ENCODE assay signal across 26 cellular contexts in genomic region chr6:151275121-151275520, GRCh38.
"Had no signal": no experiment of that assay in that cellular context is flagged by ENCODE, and none has a peak within 500 bp of the region (broad histone marks: within the 10 kb centered on the region; RNA-seq: fewer than 3 reads in every experiment).

No MANE protein-coding gene starts in this region.

- H3K4me1 Mint-ChIP-seq: activated B cell treated with CpG ODN at 0.5 μM for 24 hours, immature natural killer cell, natural killer cell had no signal

- H3K4me3 Mint-ChIP-seq: activated B cell treated with CpG ODN at 0.5 μM for 24 hours; activated CD8-positive, alpha-beta T cell treated with anti-CD3 and anti-CD28 coated beads for 36 hours; activated naive CD8-positive, alpha-beta T cell; activated T-cell treated with anti-CD3 and anti-CD28 coated beads, Interleukin-2, amount 50 U/mL, for 4 hours; effector memory CD8-positive, alpha-beta T cell; immature natural killer cell; natural killer cell had no signal

- DNase-seq: activated B cell treated with CpG ODN at 0.5 μM for 24 hours; activated CD4-positive, alpha-beta T cell treated with anti-CD3 and anti-CD28 coated beads, Interleukin-2, amount 50 U/mL, for 1 hour; activated CD8-positive, alpha-beta T cell treated with anti-CD3 and anti-CD28 coated beads for 36 hours; activated naive CD4-positive, alpha-beta T cell; activated T-cell treated with anti-CD3 and anti-CD28 coated beads, Interleukin-2, amount 50 U/mL, for 4 hours; anterior cingulate cortex; cerebellar nuclear complex; cortex of kidney; effector memory CD8-positive, alpha-beta T cell; erythroblast; gastrocnemius medialis; hippocampal formation; immature natural killer cell; kidney; left colon; natural killer cell; ovary; stimulated activated CD4-positive, alpha-beta T cell treated with anti-CD3 and anti-CD28 coated beads, Interleukin-12 subunit alpha, Interleukin-12 subunit beta, amount 100 ng/mL, for 4 hours; stimulated activated CD4-positive, alpha-beta T cell treated with anti-CD3 and anti-CD28 coated beads, Interleukin-4, amount 100 ng/mL, for 1 hour; stimulated activated naive CD8-positive, alpha-beta T cell treated with anti-CD3 and anti-CD28 coated beads, Interleukin-15, Interleukin-2, amounts not matched to agents 100 U/mL and 50 U/mL, for 24 hours; T-helper 2 cell; upper lobe of left lung had no signal

- ATAC-seq: activated CD8-positive, alpha-beta T cell treated with anti-CD3 and anti-CD28 coated beads for 36 hours; activated T-cell treated with anti-CD3 and anti-CD28 coated beads, Interleukin-2, amount 50 U/mL, for 4 hours; effector memory CD8-positive, alpha-beta T cell; gastrocnemius medialis; left colon; natural killer cell; sciatic nerve; stimulated activated naive CD8-positive, alpha-beta T cell treated with anti-CD3 and anti-CD28 coated beads, Interleukin-15, Interleukin-2, amounts not matched to agents 100 U/mL and 50 U/mL, for 24 hours had no signal

- H3K9me3 Mint-ChIP-seq: activated B cell treated with CpG ODN at 0.5 μM for 24 hours; activated CD8-positive, alpha-beta T cell treated with anti-CD3 and anti-CD28 coated beads for 36 hours; activated T-cell treated with anti-CD3 and anti-CD28 coated beads, Interleukin-2, amount 50 U/mL, for 4 hours; activated T-helper 2 cell treated with anti-CD3 and anti-CD28 coated beads, Interferon-gamma antibody, Interleukin-2, Interleukin-4, amounts not matched to agents 10 μg/mL and 5 μg/mL and 100 μg/mL, durations not matched to agents 14 hours and 24 hours and 36 hours; effector memory CD8-positive, alpha-beta T cell; immature natural killer cell; natural killer cell had no signal

- H3K27ac Mint-ChIP-seq: activated B cell treated with CpG ODN at 0.5 μM for 24 hours; activated CD8-positive, alpha-beta T cell treated with anti-CD3 and anti-CD28 coated beads for 36 hours; activated naive CD8-positive, alpha-beta T cell; activated T-helper 2 cell treated with anti-CD3 and anti-CD28 coated beads, Interferon-gamma antibody, Interleukin-2, Interleukin-4, amounts not matched to agents 10 μg/mL and 5 μg/mL and 100 μg/mL, durations not matched to agents 14 hours and 24 hours and 36 hours; effector memory CD8-positive, alpha-beta T cell; immature natural killer cell; natural killer cell; progenitor cell of endocrine pancreas had no signal

- H3K36me3 Mint-ChIP-seq: activated naive CD8-positive, alpha-beta T cell; immature natural killer cell; natural killer cell had no signal
